In genomic region chr11:68374531-68374930, GRCh38 we compare ENCODE assay signal across 10 cellular contexts.
DNase-seq lines count a peak whose midpoint lies in the region; ATAC-seq and TF ChIP-seq lines count a peak whose summit lies in the region.
"Had no signal": no experiment of that assay in that cellular context is flagged by ENCODE, and none has a peak within 500 bp of the region (broad histone marks: within the 10 kb centered on the region; RNA-seq: fewer than 3 reads in every experiment).

No MANE protein-coding gene starts in this region.

- H3K4me3 ChIP-seq in ascending aorta (no peak overlapping the region), stomach smooth muscle (ENCODE audit: low read length in 2 of 2) (peak overlapping the region in 1 of 2 donors; percentile 41), PC-3 (ENCODE audit: low read length) (no peak overlapping the region)

- peaks cover 6% of the 10 kb centered on the region for H3F3A ChIP-seq in PC-3 (ENCODE audit: low read length, unreplicated experiment)

- peaks cover 16% of the 10 kb centered on the region for H3K27me3 Mint-ChIP-seq in HFFc6 (ENCODE audit: insufficient read depth)
- H3K27me3 Mint-ChIP-seq in mesothelial cell of epicardium (ENCODE audit: low read depth): no peaks in the 10 kb centered on the region
- H3K27me3 Mint-ChIP-seq in CD4-positive, alpha-beta T cell: no peaks in the 10 kb centered on the region
- H3K27me3 Mint-ChIP-seq in activated T-cell treated with anti-CD3 and anti-CD28 coated beads, Interleukin-2, amount 50 U/mL, for 24 hours: no peaks in the 10 kb centered on the region

- H2AFZ ChIP-seq in PC-3 (ENCODE audit: low read length): no peak overlapping the region

- no TSS peak for BruUV-seq in PC-3 (replicated peaks; lab: Mats Ljungman, UMichigan)

- ATAC-seq in CD4-positive, alpha-beta T cell (ENCODE audit: poor library complexity): no peak
- ATAC-seq in PC-3: no peak
- ATAC-seq: activated T-cell treated with anti-CD3 and anti-CD28 coated beads, Interleukin-2, amount 50 U/mL, for 4 hours had no signal

- H3K27me3 ChIP-seq in ascending aorta (no peaks in the 10 kb centered on the region), stomach smooth muscle (ENCODE audit: control insufficient read depth in 1 of 2, insufficient read depth in 2 of 2, low read length in 2 of 2) (no peaks in the 10 kb centered on the region), PC-3 (ENCODE audit: low read length) (no peaks in the 10 kb centered on the region)
- H3K27me3 ChIP-seq in CD4-positive, alpha-beta T cell (ENCODE audit: control insufficient read depth, insufficient read depth, low read length): no peaks in the 10 kb centered on the region

- no peak overlapping the region for H3K4me2 ChIP-seq in PC-3 (ENCODE audit: low read length)

- peak overlapping the region; percentile 95 to 96 for H3K27ac ChIP-seq in ascending aorta
- peak overlapping the region; percentile 89 for H3K27ac ChIP-seq in stomach smooth muscle (ENCODE audit: low read length)
- H3K27ac ChIP-seq in CD4-positive, alpha-beta T cell (ENCODE audit: low read depth, low read length): no peak overlapping the region
- no peak overlapping the region for H3K27ac ChIP-seq in PC-3 (ENCODE audit: low read length)

- H3K36me3 ChIP-seq in ascending aorta (no peaks in the 10 kb centered on the region), stomach smooth muscle (ENCODE audit: control insufficient read depth in 2 of 2, insufficient read depth in 2 of 2, low read length in 2 of 2) (peaks cover 0 to 3% of the 10 kb centered on the region in 2 donors), PC-3 (ENCODE audit: low read depth, low read length) (peaks cover 13% of the 10 kb centered on the region)

- H3K4me1 ChIP-seq in ascending aorta: peaks cover 43 to 75% of the 10 kb centered on the region in 2 donors
- H3K4me1 ChIP-seq in stomach smooth muscle (ENCODE audit: control insufficient read depth, insufficient read depth, low read length): peaks cover 79% of the 10 kb centered on the region
- peaks cover 6% of the 10 kb centered on the region for H3K4me1 ChIP-seq in PC-3 (ENCODE audit: insufficient read depth, low read length)

- H3K4me1 Mint-ChIP-seq in HFFc6 (ENCODE audit: low read depth) (peaks cover 21% of the 10 kb centered on the region), mesothelial cell of epicardium (peaks cover 44% of the 10 kb centered on the region)
- H3K4me1 Mint-ChIP-seq in CD4-positive, alpha-beta T cell (ENCODE audit: low read depth): no peaks in the 10 kb centered on the region
- H3K4me1 Mint-ChIP-seq in activated T-cell treated with anti-CD3 and anti-CD28 coated beads, Interleukin-2, amount 50 U/mL, for 24 hours (ENCODE audit: low read depth): no peaks in the 10 kb centered on the region

- H3K27ac Mint-ChIP-seq in HFFc6 (0 out of 2 replicates have a peak overlapping the region, but pooled peaks have one; percentile 67), mesothelial cell of epicardium (peak overlapping the region; percentile 92)
- H3K27ac Mint-ChIP-seq in CD4-positive, alpha-beta T cell: no peak overlapping the region
- H3K27ac Mint-ChIP-seq in activated T-cell treated with anti-CD3 and anti-CD28 coated beads, Interleukin-2, amount 50 U/mL, for 24 hours: no peak overlapping the region

- H3K9ac ChIP-seq in stomach smooth muscle (ENCODE audit: low read length in 2 of 2) (peak overlapping the region in 1 of 2 donors; percentile 69), PC-3 (ENCODE audit: low read length) (no peak overlapping the region)

- H3K36me3 Mint-ChIP-seq in HFFc6 (ENCODE audit: low read depth) (peaks cover 5% of the 10 kb centered on the region; the same call in 1 of the 2 replicates), mesothelial cell of epicardium (peaks cover 12% of the 10 kb centered on the region)
- H3K36me3 Mint-ChIP-seq in CD4-positive, alpha-beta T cell (ENCODE audit: low read depth): no peaks in the 10 kb centered on the region
- no peaks in the 10 kb centered on the region for H3K36me3 Mint-ChIP-seq in activated T-cell treated with anti-CD3 and anti-CD28 coated beads, Interleukin-2, amount 50 U/mL, for 24 hours (ENCODE audit: low read depth)

- TF ChIP-seq CTCF in HFFc6 (IDR thresholded peaks at IDR 0.05) (no peak), ascending aorta (IDR thresholded peaks at IDR 0.05) (no peak), mesothelial cell of epicardium (IDR thresholded peaks at IDR 0.05; ENCODE audit: unreplicated experiment) (no peak), PC-3 (conservative IDR thresholded peaks at IDR 0.05; ENCODE audit: low read depth, low read length) (no peak)
- no peak for TF ChIP-seq CTCF in CD4-positive, alpha-beta T cell (IDR thresholded peaks at IDR 0.05)

- no peaks in the 10 kb centered on the region for H3K79me2 ChIP-seq in PC-3 (ENCODE audit: low read length)

- intact Hi-C loops in ascending aorta (cut with DNase I): no loop called here
- intact Hi-C loops in CD4-positive, alpha-beta T cell (cut with DNase I, micrococcal nuclease): no loop called here
- intact Hi-C loops in PC-3 (cut with micrococcal nuclease): no loop called here

- peak overlapping the region; percentile 52; the same call in 1 of the 2 replicates for H3K4me3 Mint-ChIP-seq in HFFc6
- no peak overlapping the region for H3K4me3 Mint-ChIP-seq in mesothelial cell of epicardium
- H3K4me3 Mint-ChIP-seq in CD4-positive, alpha-beta T cell: no peak overlapping the region
- no peak overlapping the region for H3K4me3 Mint-ChIP-seq in activated T-cell treated with anti-CD3 and anti-CD28 coated beads, Interleukin-2, amount 50 U/mL, for 24 hours
- H3K4me3 Mint-ChIP-seq: activated T-cell treated with anti-CD3 and anti-CD28 coated beads, Interleukin-2, amount 50 U/mL, for 4 hours had no signal

- H3K9me3 Mint-ChIP-seq in HFFc6 (no peaks in the 10 kb centered on the region), mesothelial cell of epicardium (no peaks in the 10 kb centered on the region)
- no peaks in the 10 kb centered on the region for H3K9me3 Mint-ChIP-seq in CD4-positive, alpha-beta T cell
- H3K9me3 Mint-ChIP-seq in activated T-cell treated with anti-CD3 and anti-CD28 coated beads, Interleukin-2, amount 50 U/mL, for 24 hours: no peaks in the 10 kb centered on the region
- H3K9me3 Mint-ChIP-seq: activated T-cell treated with anti-CD3 and anti-CD28 coated beads, Interleukin-2, amount 50 U/mL, for 4 hours had no signal

- DNase-seq in HFFc6: no peak
- DNase-seq in ascending aorta (ENCODE audit: low spot score in 2 of 2): no peak
- no peak for DNase-seq in mesothelial cell of epicardium (ENCODE audit: low spot score in 2 of 2, unreplicated experiment in 2 of 2)
- DNase-seq in CD4-positive, alpha-beta T cell: no peak
- no peak for DNase-seq in activated T-cell treated with anti-CD3 and anti-CD28 coated beads, Interleukin-2, amount 50 U/mL, for 24 hours
- DNase-seq in NCI-H524 treated with DMSO at 0.1 percent for 48 hours (lab: John Stamatoyannopoulos, UW): no peak
- no peak for DNase-seq in PC-3
- DNase-seq: activated T-cell treated with anti-CD3 and anti-CD28 coated beads, Interleukin-2, amount 50 U/mL, for 4 hours; NCI-H345 had no signal

- no peaks in the 10 kb centered on the region for H3K9me2 ChIP-seq in PC-3 (replicated peaks; ENCODE audit: low read length)

- H3K9me3 ChIP-seq in ascending aorta: no peaks in the 10 kb centered on the region
- no peaks in the 10 kb centered on the region for H3K9me3 ChIP-seq in stomach smooth muscle (ENCODE audit: control insufficient read depth in 2 of 2, low read length in 2 of 2)
- no peaks in the 10 kb centered on the region for H3K9me3 ChIP-seq in CD4-positive, alpha-beta T cell (ENCODE audit: control insufficient read depth, low read length)
- no peaks in the 10 kb centered on the region for H3K9me3 ChIP-seq in PC-3 (ENCODE audit: low read length)

- H4K20me1 ChIP-seq in PC-3 (ENCODE audit: low read length): no peaks in the 10 kb centered on the region

- POLR2A ChIA-PET in CD4-positive, alpha-beta T cell (lab: Charles Lee): no interaction called here
- POLR2A ChIA-PET in PC-3 (lab: Charles Lee; ENCODE audit: unreplicated experiment): no interaction called here

- CTCF ChIA-PET in CD4-positive, alpha-beta T cell (lab: Charles Lee): interaction anchor here (0.6 kb wide), 1 partner anchor 1846 kb away, joined by 4 read pairs; no protein-coding TSS in a partner anchor
- CTCF ChIA-PET in PC-3 (lab: Charles Lee): no interaction called here

Comparison
In these comparisons a context has a peak if more than half of its experiments do, and no peak if none do; other contexts are left out.
1. H3K27ac Mint-ChIP-seq: peak in HFFc6 (single experiment) and mesothelial cell of epicardium (single experiment); none in CD4-positive, alpha-beta T cell (single experiment) and activated T-cell treated with anti-CD3 and anti-CD28 coated beads, Interleukin-2, amount 50 U/mL, for 24 hours (single experiment).
2. H3K27ac ChIP-seq: peak in ascending aorta (2 of 2) and stomach smooth muscle (single experiment); none in CD4-positive, alpha-beta T cell (single experiment) and PC-3 (single experiment).